Comparison of ENCODE assay signal across 8 cellular contexts in genomic region chr6:158910484-158911075, GRCh38.
DNase-seq lines count a peak whose midpoint lies in the region; ATAC-seq and TF ChIP-seq lines count a peak whose summit lies in the region.

No MANE protein-coding gene starts in this region.

- peaks cover 6% of the 10 kb centered on the region for H3K36me3 Mint-ChIP-seq in progenitor cell of endocrine pancreas (ENCODE audit: insufficient read depth)

- DNase-seq in SIG-M5 treated with dmso at 0.1 percent for 504 hours (lab: John Stamatoyannopoulos, UW; ENCODE audit: unreplicated experiment) (peak; percentile 69), SIG-M5 (lab: John Stamatoyannopoulos, UW) (no peak), caudate nucleus (lab: John Stamatoyannopoulos, UW) (peak in 7 of 61 donors; percentile 4 to 42 (median 22)), progenitor cell of endocrine pancreas (ENCODE audit: low spot score, unreplicated experiment) (no peak), Right ventricle myocardium superior (no peak), epidermal melanocyte (ENCODE audit: insufficient read length, low spot score) (no peak), right lobe of liver (no peak)

- H3K27ac ChIP-seq in caudate nucleus (ENCODE audit: low read depth, low read length) (peak overlapping the region; percentile 72), right lobe of liver (no peak overlapping the region)

- no peaks in the 10 kb centered on the region for H3K4me1 ChIP-seq in right lobe of liver

- H3K9me3 Mint-ChIP-seq in progenitor cell of endocrine pancreas (ENCODE audit: low read depth): peaks cover 9% of the 10 kb centered on the region

- H3K27me3 ChIP-seq in right lobe of liver: no peaks in the 10 kb centered on the region

- H3K36me3 ChIP-seq in right lobe of liver: no peaks in the 10 kb centered on the region

- peak; percentile 71 for ATAC-seq in HG03432 (IDR thresholded peaks at IDR 0.05; ENCODE audit: unreplicated experiment)
- ATAC-seq in Right ventricle myocardium superior (ENCODE audit: poor library complexity): no peak
- ATAC-seq in right lobe of liver: no peak

- no peaks in the 10 kb centered on the region for H3K27me3 Mint-ChIP-seq in progenitor cell of endocrine pancreas

- H3K4me1 Mint-ChIP-seq in progenitor cell of endocrine pancreas (ENCODE audit: low read depth): peaks cover 30% of the 10 kb centered on the region

- no peak overlapping the region for H3K4me3 ChIP-seq in right lobe of liver

- 53% methylated on average over 6 of the region's 9 CpGs for WGBS in right lobe of liver (ENCODE audit: insufficient coverage, low coverage, low lambda C conversion rate, missing lambda C conversion rate)

- H3K9me3 ChIP-seq in right lobe of liver: peaks cover 0 to 3% (median 0%) of the 10 kb centered on the region in 4 donors

- peak overlapping the region; percentile 65 for H3K4me3 Mint-ChIP-seq in progenitor cell of endocrine pancreas (ENCODE audit: low read depth)

- TF ChIP-seq CTCF in progenitor cell of endocrine pancreas (IDR thresholded peaks at IDR 0.05; ENCODE audit: unreplicated experiment) (peak; percentile 35), right lobe of liver (IDR thresholded peaks at IDR 0.05) (no peak)

- intact Hi-C loops in Right ventricle myocardium superior (cut with DNase I) (no loop called here), right lobe of liver (cut with DNase I) (no loop called here)

- no peak for TF ChIP-seq POLR2A in right lobe of liver (IDR thresholded peaks at IDR 0.05)

- H3K27ac Mint-ChIP-seq in progenitor cell of endocrine pancreas: peak overlapping the region; percentile 99
